Comparison of ENCODE assay signal across 8 cellular contexts in the genomic region with DNA sequence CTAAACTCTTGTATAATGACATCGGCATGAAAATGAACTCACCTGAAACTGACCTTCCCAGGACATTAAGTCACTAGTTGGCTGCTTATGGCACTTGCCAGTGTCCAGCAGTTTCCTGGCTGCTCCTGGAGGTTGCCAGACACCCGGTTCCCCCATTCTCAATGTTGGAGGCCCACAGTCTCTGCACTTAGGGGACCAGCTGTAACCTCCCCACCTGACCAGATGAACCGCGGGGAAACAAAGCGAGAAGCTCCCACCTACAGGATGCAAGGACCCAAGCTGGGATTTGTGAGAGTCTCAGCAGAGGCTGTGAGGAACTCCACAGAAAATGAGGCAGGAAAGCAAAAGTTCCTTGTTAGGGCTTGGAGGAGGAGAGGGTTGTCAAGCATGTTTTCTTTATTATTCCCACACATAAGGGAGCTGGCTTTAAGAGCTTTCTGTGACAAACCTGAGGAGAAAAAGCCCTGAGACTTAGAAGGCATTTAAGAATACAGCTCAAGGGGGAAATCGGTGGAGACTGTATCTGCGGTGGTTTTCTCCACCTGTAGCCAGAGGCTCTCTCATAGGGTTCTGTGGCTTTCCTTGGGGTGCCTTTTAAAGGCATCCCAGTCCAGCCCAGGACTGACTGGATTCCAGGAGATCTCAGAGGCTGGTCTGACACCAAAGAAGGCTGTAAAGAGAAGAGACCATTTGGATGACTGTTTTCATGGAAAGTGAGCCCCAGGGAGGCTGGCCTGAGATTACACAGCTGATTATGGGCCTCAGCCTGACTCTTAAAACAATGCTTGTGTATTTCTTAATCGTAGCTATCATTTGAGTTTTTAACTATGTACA. TPM values are rescaled to one million over a fixed set of nuclear protein-coding genes. Genes with fewer than 3 reads are reported as not detected.
DNase-seq lines count a peak whose midpoint lies in the region; ATAC-seq and TF ChIP-seq lines count a peak whose summit lies in the region.

No MANE protein-coding gene starts in this region.

- H3K27ac ChIP-seq in esophagus squamous epithelium, result peak overlapping the region; percentile 0 to 92 (median 86)
- H3K27ac ChIP-seq in prostate gland, result peak overlapping the region; percentile 91 to 95

- no peaks in the 10 kb centered on the region for H3K36me3 ChIP-seq in esophagus squamous epithelium
- H3K36me3 ChIP-seq in prostate gland, result no peaks in the 10 kb centered on the region

- H3K4me1 ChIP-seq in esophagus squamous epithelium, result peaks cover 15 to 74% (median 30%) of the 10 kb centered on the region in 3 donors
- H3K4me1 ChIP-seq in prostate gland (replicated peaks), result peaks cover 24% of the 10 kb centered on the region

- ATAC-seq in left lobe of liver (no peak), HG02759 (IDR thresholded peaks at IDR 0.05; ENCODE audit: unreplicated experiment) (no peak), GM21737 (IDR thresholded peaks at IDR 0.05; ENCODE audit: unreplicated experiment) (no peak)

- peaks cover 0 to 58% (median 6%) of the 10 kb centered on the region in 4 donors for H3K27me3 ChIP-seq in esophagus squamous epithelium
- H3K27me3 ChIP-seq in prostate gland (replicated peaks; ENCODE audit: insufficient read depth), result no peaks in the 10 kb centered on the region

- peak overlapping the region; percentile 66 to 86 (median 82) for H3K4me3 ChIP-seq in esophagus squamous epithelium
- H3K4me3 ChIP-seq in prostate gland, result peak overlapping the region in 1 of 2 donors; percentile 86

- DNase-seq in EH (ENCODE audit: low read depth), result peak; percentile 71
- DNase-seq in RPMI7951 (ENCODE audit: low read depth), result peak; percentile 79
- no peak for DNase-seq in esophagus squamous epithelium (lab: John Stamatoyannopoulos, UW)
- DNase-seq in prostate gland (ENCODE audit: low spot score), result no peak
- DNase-seq in left lobe of liver (ENCODE audit: low spot score), result no peak
- no peak for DNase-seq in activated CD4-positive, CD25-positive, alpha-beta regulatory T cell (lab: John Stamatoyannopoulos, UW)

- no peaks in the 10 kb centered on the region for H3K9me3 ChIP-seq in esophagus squamous epithelium
- H3K9me3 ChIP-seq in prostate gland, result no peaks in the 10 kb centered on the region

- no peak for TF ChIP-seq CTCF in esophagus squamous epithelium (IDR thresholded peaks at IDR 0.05)
- no peak for TF ChIP-seq CTCF in prostate gland (IDR thresholded peaks at IDR 0.05)

- 54 to 63% methylated on average over 4 to 5 of the region's 8 CpGs for WGBS in esophagus squamous epithelium, 2 donors
- 73% methylated on average over 8 of the region's 8 CpGs for WGBS in prostate gland

- TF ChIP-seq POLR2A in esophagus squamous epithelium (IDR thresholded peaks at IDR 0.05), result peak in 1 of 4 donors; percentile 28
- TF ChIP-seq POLR2A in prostate gland (IDR thresholded peaks at IDR 0.05), result peak; percentile 15

- intact Hi-C loops in esophagus squamous epithelium (cut with DNase I), result no loop called here
- intact Hi-C loops in prostate gland (cut with DNase I), result no loop called here

RNA-seq across cellular contexts. Expression of a gene that starts 4.6 kb away (rescaled TPM):
- total RNA-seq in RPMI7951 (2014; rRNA removed; shearing (Covaris generic)), result 1,035 and 1,151 TPM in 2 replicates
- total RNA-seq in esophagus squamous epithelium (100 to 1,000 TPM in 2 of 4 donors, 10 to 100 TPM in 2; 44.3 to 680 (median 138) TPM), prostate gland (100 to 1,000 TPM; 564 to 629 TPM), left lobe of liver (52.6 TPM)

Comparison
In these comparisons a context has a peak if more than half of its experiments do, and no peak if none do; other contexts are left out.
1. DNase-seq: peak in EH (single experiment) and RPMI7951 (single experiment); none in esophagus squamous epithelium (single experiment), prostate gland (single experiment), left lobe of liver (single experiment) and activated CD4-positive, CD25-positive, alpha-beta regulatory T cell (0 of 4).